ENCODE assay signal across 8 cellular contexts in genomic region chr10:71725998-71726672, GRCh38.
DNase-seq lines count a peak whose midpoint lies in the region; ATAC-seq lines count a peak whose summit lies in the region.

No MANE protein-coding gene starts in this region.

- H3K27me3 ChIP-seq in iPS DF 6.9 (ENCODE audit: control insufficient read depth, insufficient read depth, low read length): no peaks in the 10 kb centered on the region

- WGBS in iPS DF 6.9 (ENCODE audit: insufficient coverage, insufficient read length): no CpG with 5 or more reads among the region's 9 CpGs

- no peaks in the 10 kb centered on the region for H3K9me3 ChIP-seq in iPS DF 6.9 (ENCODE audit: control insufficient read depth, insufficient read depth, low read length)

- ATAC-seq in HG02642 (IDR thresholded peaks at IDR 0.05; ENCODE audit: poor library complexity, unreplicated experiment): no peak

- DNase-seq in DMS114 treated with DMSO at 0.1 percent for 48 hours (lab: John Stamatoyannopoulos, UW; ENCODE audit: unreplicated experiment): peak; percentile 10
- DNase-seq in MV-4-11 (lab: John Stamatoyannopoulos, UW): peak; percentile 38
- DNase-seq in activated T-cell treated with anti-CD3 and anti-CD28 coated beads, Interleukin-2, amount 50 U/mL, for 48 hours: peak; percentile 87 to 89
- DNase-seq in iPS DF 6.9 (ENCODE audit: low read depth, low spot score): peak; percentile 22
- peak; percentile 68 for DNase-seq in stimulated activated CD8-positive, alpha-beta memory T cell treated with anti-CD3 and anti-CD28 coated beads, Interleukin-4, amount 100 ng/mL, for 24 hours (ENCODE audit: low read depth)
- no peak for DNase-seq in NCI-H1694 (lab: John Stamatoyannopoulos, UW)
- no peak for DNase-seq in hippocampal formation (lab: John Stamatoyannopoulos, UW)

- H3K27ac ChIP-seq in iPS DF 6.9 (ENCODE audit: low read length): no peak overlapping the region

- H3K4me1 ChIP-seq in iPS DF 6.9 (ENCODE audit: control insufficient read depth, insufficient read depth, low read length): no peaks in the 10 kb centered on the region

- H3K36me3 ChIP-seq in iPS DF 6.9 (ENCODE audit: control insufficient read depth, insufficient read depth, low read length): no peaks in the 10 kb centered on the region

- no peak overlapping the region for H3K4me3 ChIP-seq in iPS DF 6.9 (ENCODE audit: low read length)

Comparison
In these comparisons a context has a peak if more than half of its experiments do, and no peak if none do; other contexts are left out.
1. DNase-seq: peak in DMS114 treated with DMSO at 0.1 percent for 48 hours (single experiment), MV-4-11 (single experiment), activated T-cell treated with anti-CD3 and anti-CD28 coated beads, Interleukin-2, amount 50 U/mL, for 48 hours (2 of 2), iPS DF 6.9 (single experiment) and stimulated activated CD8-positive, alpha-beta memory T cell treated with anti-CD3 and anti-CD28 coated beads, Interleukin-4, amount 100 ng/mL, for 24 hours (single experiment); none in NCI-H1694 (single experiment) and hippocampal formation (0 of 2).